ENCODE assay signal across 25 cellular contexts in genomic region chr18:39199231-39199855, GRCh38.
"Had no signal": no experiment of that assay in that cellular context is flagged by ENCODE, and none has a peak within 500 bp of the region (broad histone marks: within the 10 kb centered on the region; RNA-seq: fewer than 3 reads in every experiment).

No MANE protein-coding gene starts in this region.

- H2AFZ ChIP-seq: hepatocyte had no signal

- H3K27me3 ChIP-seq: colonic mucosa, dorsolateral prefrontal cortex, hepatocyte, spleen, upper lobe of left lung had no signal

- H3K27ac ChIP-seq: colonic mucosa, dorsolateral prefrontal cortex, hepatocyte, left ventricle myocardium inferior, prostate gland, spleen, thoracic aorta, upper lobe of left lung had no signal

- H3K36me3 ChIP-seq: colonic mucosa, left ventricle myocardium inferior, prostate gland, spleen, thoracic aorta, upper lobe of left lung had no signal

- H3K4me2 ChIP-seq: hepatocyte had no signal

- H3K4me1 ChIP-seq: colonic mucosa, left ventricle myocardium inferior, prostate gland, spleen, upper lobe of left lung had no signal

- FAIRE-seq: endothelial cell of umbilical vein, frontal cortex had no signal

- H3K79me2 ChIP-seq: hepatocyte had no signal

- DNase-seq: activated CD4-positive, alpha-beta memory T cell treated with anti-CD3 and anti-CD28 coated beads, Interleukin-2, amount 10 ng/mL, durations not matched to agents 7 days and 5 days; activated CD4-positive, alpha-beta T cell treated with anti-CD3 and anti-CD28 coated beads, Interleukin-2, amount 10 ng/mL, durations not matched to agents 24 days and 14 days; activated effector memory CD4-positive, alpha-beta T cell treated with Interleukin-2 at 50 U/mL for 16 hours; activated naive CD4-positive, alpha-beta T cell treated with anti-CD3 and anti-CD28 coated beads for 36 hours; activated T-cell treated with anti-CD3 and anti-CD28 coated beads, Interleukin-2, amount 50 U/mL, for 72 hours; amygdala; central memory CD4-positive, alpha-beta T cell; colonic mucosa; effector memory CD8-positive, alpha-beta T cell; glutamatergic neuron; immature natural killer cell; left ventricle myocardium inferior; natural killer cell; spleen; stimulated activated CD4-positive, alpha-beta T cell treated with anti-CD3 and anti-CD28 coated beads, Interleukin-4, amount 100 ng/mL, for 24 hours; stimulated activated naive CD4-positive, alpha-beta T cell treated with Interleukin-2 at 50 U/mL for 16 hours; upper lobe of left lung had no signal

- H3K9me3 ChIP-seq: colonic mucosa, left ventricle myocardium inferior, prostate gland, thoracic aorta, upper lobe of left lung had no signal

- ATAC-seq: activated CD4-positive, CD25-positive, alpha-beta regulatory T cell treated with anti-CD3 and anti-CD28 coated beads, Interleukin-2, amount 50 U/mL, for 24 hours; activated T-cell treated with anti-CD3 and anti-CD28 coated beads, Interleukin-2, amount 50 U/mL, for 72 hours; effector memory CD8-positive, alpha-beta T cell; esophagus mucosa; natural killer cell had no signal

- H3K4me3 ChIP-seq: colonic mucosa, dorsolateral prefrontal cortex, hepatocyte, left ventricle myocardium inferior, prostate gland, spleen, thoracic aorta, upper lobe of left lung had no signal
